In the genomic region with DNA sequence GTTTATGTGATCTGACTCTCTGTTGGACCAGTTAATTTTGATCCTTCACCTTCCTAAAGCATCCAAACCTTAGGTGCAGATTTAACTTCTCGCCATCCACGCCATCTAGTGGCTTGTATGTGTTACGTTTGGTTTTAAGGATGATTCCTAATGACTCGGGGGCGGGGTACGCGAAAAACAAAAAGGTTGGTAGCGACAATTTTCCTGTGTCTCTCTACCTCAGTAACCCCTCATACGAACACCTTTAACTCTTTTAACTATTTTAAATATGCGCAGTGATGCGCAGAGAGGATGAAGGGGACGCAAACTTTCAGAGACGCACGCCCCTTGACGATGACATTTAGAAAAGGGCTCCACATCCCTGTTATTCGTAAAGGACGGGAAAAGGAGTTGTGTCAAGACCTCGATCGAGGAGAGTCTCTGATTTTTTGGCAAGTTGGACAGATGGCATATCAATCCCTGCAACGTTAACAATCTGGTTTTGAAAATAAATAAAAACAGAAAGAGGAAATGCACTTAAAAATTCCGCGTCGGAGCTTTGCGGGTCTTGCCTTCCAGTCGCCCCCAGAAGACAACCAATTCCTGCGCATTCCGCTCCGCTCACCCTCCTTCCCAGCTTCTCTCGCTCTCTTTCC, we compare ENCODE assay signal across 1 cellular context.
TF ChIP-seq lines count a peak whose summit lies in the region.

No MANE protein-coding gene starts in this region.

TF ChIP-seq in GM23338, 12 proteins besides CTCF, POLR2A, EP300 and RAD21:
- no peak for TF ChIP-seq EZH2phosphoT487 (IDR thresholded peaks at IDR 0.05; ENCODE audit: unreplicated experiment)
- no peak for TF ChIP-seq ETS1 (IDR thresholded peaks at IDR 0.05)
- TF ChIP-seq POLR2AphosphoS5 (IDR thresholded peaks at IDR 0.05; ENCODE audit: low read depth), result no peak
- TF ChIP-seq EZH2 (IDR thresholded peaks at IDR 0.05; ENCODE audit: low read depth, unreplicated experiment), result no peak
- no peak for TF ChIP-seq JUNB (IDR thresholded peaks at IDR 0.05; ENCODE audit: unreplicated experiment)
- no peak for TF ChIP-seq REST (IDR thresholded peaks at IDR 0.05; ENCODE audit: unreplicated experiment)
- no peak for TF ChIP-seq CREB1 (CRISPR knock-in tag; IDR thresholded peaks at IDR 0.05; ENCODE audit: low read depth)
- TF ChIP-seq NANOG (IDR thresholded peaks at IDR 0.05; ENCODE audit: borderline replicate concordance), result no peak
- no peak for TF ChIP-seq STAT1 (IDR thresholded peaks at IDR 0.05; ENCODE audit: unreplicated experiment)
- TF ChIP-seq ZNF462 (CRISPR knock-in tag; IDR thresholded peaks at IDR 0.05), result no peak
- TF ChIP-seq ZNF114 (CRISPR knock-in tag; IDR thresholded peaks at IDR 0.05), result no peak
- no peak for TF ChIP-seq ZNF331 (CRISPR knock-in tag; IDR thresholded peaks at IDR 0.05; ENCODE audit: low read depth)
